ENCODE assay signal across 9 cellular contexts in genomic region chr19:48624067-48624594, GRCh38. TPM values are rescaled to one million over a fixed set of nuclear protein-coding genes. Genes with fewer than 3 reads are reported as not detected.
DNase-seq lines count a peak whose midpoint lies in the region; ATAC-seq and TF ChIP-seq lines count a peak whose summit lies in the region.
"Had no signal": no experiment of that assay in that cellular context is flagged by ENCODE, and none has a peak within 500 bp of the region (broad histone marks: within the 10 kb centered on the region; RNA-seq: fewer than 3 reads in every experiment).

No MANE protein-coding gene starts in this region.

- H4K20me1 ChIP-seq in BLaER1 treated with 17β-estradiol and CSF1 and Interleukin-3, amounts not matched to agents 10 nM and 100 nM: peaks cover 0 to 22% (median 0%) of the 10 kb centered on the region in 11 experiments; a peak in 2 of 22 replicates
- H4K20me1 ChIP-seq in OCI-LY1 (ENCODE audit: insufficient read depth, low read length): no peaks in the 10 kb centered on the region

- peak overlapping the region; percentile 80 to 97 (median 94) for H3K4me2 ChIP-seq in BLaER1 treated with 17β-estradiol and CSF1 and Interleukin-3, amounts not matched to agents 10 nM and 100 nM
- H3K4me2 ChIP-seq in OCI-LY1 (ENCODE audit: low read length): peak overlapping the region; percentile 88

- H3K9me2 ChIP-seq in OCI-LY1 (ENCODE audit: low read depth, low read length): no peaks in the 10 kb centered on the region

- ATAC-seq in GM19452 (IDR thresholded peaks at IDR 0.05; ENCODE audit: unreplicated experiment): peak; percentile 54
- peak; percentile 76 for ATAC-seq in esophagus mucosa

- no peak overlapping the region for H2AFZ ChIP-seq in OCI-LY1 (ENCODE audit: low read length)

- H3K79me2 ChIP-seq in OCI-LY1 (ENCODE audit: insufficient read depth, low read length): no peaks in the 10 kb centered on the region

- peaks cover 12 to 49% (median 27%) of the 10 kb centered on the region in 11 experiments; a peak in 20 of 22 replicates for H3K36me3 ChIP-seq in BLaER1 treated with 17β-estradiol and CSF1 and Interleukin-3, amounts not matched to agents 10 nM and 100 nM
- no peaks in the 10 kb centered on the region for H3K36me3 ChIP-seq in OCI-LY1 (ENCODE audit: insufficient read depth, low read length)
- H3K36me3 ChIP-seq in muscle layer of duodenum (ENCODE audit: control insufficient read depth in 1 of 2, insufficient read depth in 2 of 2, low read length in 2 of 2): peaks cover 0 to 8% of the 10 kb centered on the region in 2 donors

- DNase-seq in HT1080 (ENCODE audit: low read depth) (peak; percentile 94), activated T-helper 1 cell treated with Interleukin-2 at 50 U/mL for 16 hours (ENCODE audit: low read depth) (peak; percentile 92)
- DNase-seq in stimulated activated CD8-positive, alpha-beta memory T cell treated with anti-CD3 and anti-CD28 coated beads, Interleukin-7, amount 100 ng/mL, for 1 hour (ENCODE audit: low read depth in 2 of 2): peak; percentile 85 to 87

- peak overlapping the region; percentile 43 to 74 (median 63) for H3K4me3 ChIP-seq in BLaER1 treated with 17β-estradiol and CSF1 and Interleukin-3, amounts not matched to agents 10 nM and 100 nM
- peak overlapping the region; percentile 85 for H3K4me3 ChIP-seq in OCI-LY1 (ENCODE audit: low read depth, low read length, poor library complexity, severe bottlenecking)
- peak overlapping the region; percentile 50 for H3K4me3 ChIP-seq in muscle layer of duodenum (ENCODE audit: low read depth in 1 of 2, low read length in 2 of 2)

- peak overlapping the region; percentile 80 to 87 (median 83); a peak in 21 of 22 replicates for H3K9ac ChIP-seq in BLaER1 treated with 17β-estradiol and CSF1 and Interleukin-3, amounts not matched to agents 10 nM and 100 nM
- H3K9ac ChIP-seq in OCI-LY1 (ENCODE audit: low read length): peak overlapping the region; percentile 93

- no peak for TF ChIP-seq CTCF in OCI-LY1 (IDR thresholded peaks at IDR 0.05; ENCODE audit: low read length)

- H3F3A ChIP-seq in OCI-LY1 (ENCODE audit: insufficient read depth, low read length): no peaks in the 10 kb centered on the region

- no peaks in the 10 kb centered on the region for H3K9me3 ChIP-seq in BLaER1 treated with 17β-estradiol and CSF1 and Interleukin-3, amounts not matched to agents 10 nM and 100 nM (replicated peaks in 1 of 11)
- H3K9me3 ChIP-seq in OCI-LY1 (ENCODE audit: low read length): no peaks in the 10 kb centered on the region
- no peaks in the 10 kb centered on the region for H3K9me3 ChIP-seq in muscle layer of duodenum (ENCODE audit: control insufficient read depth in 1 of 2, low read length in 2 of 2)

- H3K4me1 ChIP-seq in BLaER1 treated with 17β-estradiol and CSF1 and Interleukin-3, amounts not matched to agents 10 nM and 100 nM: peaks cover 37 to 67% (median 49%) of the 10 kb centered on the region in 10 experiments
- H3K4me1 ChIP-seq in OCI-LY1 (ENCODE audit: insufficient read depth, low read length, severe bottlenecking) (peaks cover 41% of the 10 kb centered on the region), muscle layer of duodenum (ENCODE audit: control insufficient read depth in 1 of 2, insufficient read depth in 2 of 2, low read length in 2 of 2) (peaks cover 8 to 34% of the 10 kb centered on the region in 2 donors)

- H3K27me3 ChIP-seq in BLaER1 treated with 17β-estradiol and CSF1 and Interleukin-3, amounts not matched to agents 10 nM and 100 nM: no peaks in the 10 kb centered on the region
- H3K27me3 ChIP-seq in OCI-LY1 (ENCODE audit: insufficient read depth, low read length): no peaks in the 10 kb centered on the region
- no peaks in the 10 kb centered on the region for H3K27me3 ChIP-seq in muscle layer of duodenum (ENCODE audit: low read depth, low read length)

- H3K27ac ChIP-seq in BLaER1 treated with 17β-estradiol and CSF1 and Interleukin-3, amounts not matched to agents 10 nM and 100 nM: peak overlapping the region; percentile 72 to 90 (median 83)
- peak overlapping the region; percentile 59 for H3K27ac ChIP-seq in OCI-LY1 (ENCODE audit: low read depth, low read length, poor library complexity, severe bottlenecking)
- H3K27ac ChIP-seq in muscle layer of duodenum (ENCODE audit: low read length): peak overlapping the region; percentile 67

RNA-seq across cellular contexts. Expression of gene SPHK2, which starts 4.8 kb away (rescaled TPM):
- total RNA-seq in HT1080 (2014; rRNA removed; shearing (Covaris generic)): 15.9 and 16.5 TPM in 2 replicates
- polyA plus RNA-seq in HT1080 (2015; cell fraction: cytosol; rRNA removed): 20.1 and 23.8 TPM in 2 replicates
- polyA plus RNA-seq in HT1080 (2015; cell fraction: nucleus; rRNA removed): 28.3 and 34.4 TPM in 2 replicates
- 7.7 TPM for total RNA-seq in esophagus mucosa

RNA-seq across cellular contexts. Expression of gene RPL18, which starts 5.2 kb away (rescaled TPM):
- total RNA-seq in HT1080 (2014; rRNA removed; shearing (Covaris generic)): 2,830 and 3,901 TPM in 2 replicates
- 2,165 and 2,266 TPM in 2 replicates for polyA plus RNA-seq in HT1080 (2015; cell fraction: cytosol; rRNA removed)
- 760 and 890 TPM in 2 replicates for polyA plus RNA-seq in HT1080 (2015; cell fraction: nucleus; rRNA removed)
- 1,668 TPM for total RNA-seq in esophagus mucosa

RNA-seq across cellular contexts. Expression of gene FAM83E, which starts 9.3 kb away (rescaled TPM):
- 1.2 TPM in 1 of 2 replicates, not detected in the other for total RNA-seq in HT1080 (2014; rRNA removed; shearing (Covaris generic))
- polyA plus RNA-seq in HT1080 (2015; cell fraction: cytosol; rRNA removed): not detected in 2 replicates
- polyA plus RNA-seq in HT1080 (2015; cell fraction: nucleus; rRNA removed): 1.3 TPM in 1 of 2 replicates, not detected in the other
- 6.5 TPM for total RNA-seq in esophagus mucosa

RNA-seq across cellular contexts. Expression of gene DBP, which starts 13.0 kb away (rescaled TPM):
- 10.3 and 11.1 TPM in 2 replicates for total RNA-seq in HT1080 (2014; rRNA removed; shearing (Covaris generic))
- 5.1 and 7.7 TPM in 2 replicates for polyA plus RNA-seq in HT1080 (2015; cell fraction: cytosol; rRNA removed)
- polyA plus RNA-seq in HT1080 (2015; cell fraction: nucleus; rRNA removed): 2.8 and 4.6 TPM in 2 replicates
- total RNA-seq in esophagus mucosa: 6.7 TPM

RNA-seq across cellular contexts. Expression of gene SPACA4, which starts 17.6 kb away (rescaled TPM):
- not detected in 2 replicates for total RNA-seq in HT1080 (2014; rRNA removed; shearing (Covaris generic))
- polyA plus RNA-seq in HT1080 (2015; cell fraction: cytosol; rRNA removed): not detected in 2 replicates
- not detected in 2 replicates for polyA plus RNA-seq in HT1080 (2015; cell fraction: nucleus; rRNA removed)
- 0.64 TPM for total RNA-seq in esophagus mucosa
- total RNA-seq: T-helper 1 cell treated with Interleukin-12 subunit alpha and Interleukin-12 subunit beta and Interleukin-4 antibody, amounts not matched to agents 30 ng/mL and 1 ng/mL, for 36 hours had no signal

Comparison
In these comparisons a context has a peak if more than half of its experiments do, and no peak if none do; other contexts are left out.
1. Peak in every context shown above with its lines: DNase-seq, ATAC-seq, H3K4me3 ChIP-seq and H3K27ac ChIP-seq.